Comparison of ENCODE assay signal across 1 cellular context in genomic region chr4:166991162-166991561, GRCh38.
TF ChIP-seq lines count a peak whose summit lies in the region.

No MANE protein-coding gene starts in this region.

TF ChIP-seq in HEK293, 187 proteins besides CTCF, POLR2A, EP300 and RAD21 (continued from another document):
- peak; percentile 48; the same call in 1 of the 2 replicates for TF ChIP-seq ZBTB11 (tag by site-specific recombination; conservative IDR thresholded peaks at IDR 0.05; ENCODE audit: low read depth)
- TF ChIP-seq ZNF530 (tag by site-specific recombination; IDR thresholded peaks at IDR 0.05; ENCODE audit: low read depth), result no peak
- TF ChIP-seq SCRT2 (tag by site-specific recombination; IDR thresholded peaks at IDR 0.05), result no peak
- no peak for TF ChIP-seq ZNF221 (tag by site-specific recombination; IDR thresholded peaks at IDR 0.05; ENCODE audit: borderline replicate concordance)
- no peak for TF ChIP-seq ZNF311 (tag by site-specific recombination; IDR thresholded peaks at IDR 0.05; ENCODE audit: borderline replicate concordance)
- no peak for TF ChIP-seq ZNF239 (tag by site-specific recombination; IDR thresholded peaks at IDR 0.05)
- peak; percentile 41 for TF ChIP-seq ZNF555 (tag by site-specific recombination; conservative IDR thresholded peaks at IDR 0.05)
- TF ChIP-seq ZNF518A (tag by site-specific recombination; conservative IDR thresholded peaks at IDR 0.05; ENCODE audit: low read depth), result peak; percentile 77
- peak; percentile 44; the same call in 1 of the 2 replicates for TF ChIP-seq ZNF623 (tag by site-specific recombination; IDR thresholded peaks at IDR 0.05)
